ENCODE assay signal across 18 cellular contexts in genomic region chr6:153309666-153310065, GRCh38.
DNase-seq lines count a peak whose midpoint lies in the region; ATAC-seq and TF ChIP-seq lines count a peak whose summit lies in the region.
"Had no signal": no experiment of that assay in that cellular context is flagged by ENCODE, and none has a peak within 500 bp of the region (broad histone marks: within the 10 kb centered on the region; RNA-seq: fewer than 3 reads in every experiment).

No MANE protein-coding gene starts in this region.

- H3K4me2 ChIP-seq in DND-41 (ENCODE audit: insufficient read depth, low read length) (no peak overlapping the region), mammary epithelial cell (ENCODE audit: insufficient read depth, low read depth, low read length) (no peak overlapping the region)
- H3K4me2 ChIP-seq: A549; BLaER1 treated with 17β-estradiol and CSF1 and Interleukin-3, amounts not matched to agents 10 nM and 100 nM; KMS-11 had no signal

- 28% methylated on average over 2 of the region's 2 CpGs for whole genome bisulfite sequencing in mammary epithelial cell (ENCODE audit: low coverage, missing lambda C conversion rate)

- no peaks in the 10 kb centered on the region for H3K9me3 Mint-ChIP-seq in nephron progenitor cell
- H3K9me3 Mint-ChIP-seq in CD4-positive, alpha-beta T cell: no peaks in the 10 kb centered on the region

- peak overlapping the region; percentile 82 for H3K27ac Mint-ChIP-seq in nephron progenitor cell
- no peak overlapping the region for H3K27ac Mint-ChIP-seq in CD4-positive, alpha-beta T cell
- H3K27ac Mint-ChIP-seq: B cell; CD4-positive, CD25-positive, alpha-beta regulatory T cell had no signal

- no TSS peak for BruUV-seq in mammary epithelial cell (replicated peaks; lab: Mats Ljungman, UMichigan)

- intact Hi-C loops in mammary epithelial cell (cut with micrococcal nuclease): no loop called here
- intact Hi-C loops in CD4-positive, alpha-beta T cell (cut with DNase I, micrococcal nuclease): loop anchor here (5.0 kb wide), 1 partner anchor 277 kb away; no protein-coding TSS in a partner anchor

- H3K27ac ChIP-seq in DND-41 (ENCODE audit: low read length) (no peak overlapping the region), SK-N-MC (peak overlapping the region; percentile 81), mammary epithelial cell (ENCODE audit: insufficient read depth, low read depth, low read length) (no peak overlapping the region)
- H3K27ac ChIP-seq in CD4-positive, alpha-beta T cell (ENCODE audit: low read depth, low read length): no peak overlapping the region
- H3K27ac ChIP-seq: A549; BLaER1 treated with 17β-estradiol and CSF1 and Interleukin-3, amounts not matched to agents 10 nM and 100 nM; HL-60; KMS-11 had no signal

- no peaks in the 10 kb centered on the region for H3K36me3 Mint-ChIP-seq in nephron progenitor cell (ENCODE audit: low read depth)
- H3K36me3 Mint-ChIP-seq in CD4-positive, alpha-beta T cell (ENCODE audit: low read depth): no peaks in the 10 kb centered on the region
- H3K36me3 Mint-ChIP-seq: CD4-positive, CD25-positive, alpha-beta regulatory T cell had no signal

- H3K4me3 ChIP-seq in DND-41 (ENCODE audit: low read depth in 1 of 2, low read length in 2 of 2): no peak overlapping the region
- no peak overlapping the region; the same call in 1 of the 2 replicates for H3K4me3 ChIP-seq in SK-N-MC
- H3K4me3 ChIP-seq in mammary epithelial cell (replicated peaks in 1 of 3; ENCODE audit: insufficient read depth in 1 of 3, low read depth in 2 of 3, low read length in 3 of 3): no peak overlapping the region
- H3K4me3 ChIP-seq: A549; BLaER1 treated with 17β-estradiol and CSF1 and Interleukin-3, amounts not matched to agents 10 nM and 100 nM; HAP-1 had no signal

- H2AFZ ChIP-seq in DND-41 (ENCODE audit: low read depth, low read length): no peak overlapping the region
- no peak overlapping the region for H2AFZ ChIP-seq in mammary epithelial cell (ENCODE audit: low read depth, low read length)

- H3K9ac ChIP-seq in DND-41 (ENCODE audit: low read depth, low read length): no peak overlapping the region
- no peak overlapping the region for H3K9ac ChIP-seq in SK-N-MC (ENCODE audit: insufficient read length)
- H3K9ac ChIP-seq in mammary epithelial cell (ENCODE audit: insufficient read depth, low read length): no peak overlapping the region
- H3K9ac ChIP-seq: BLaER1 treated with 17β-estradiol and CSF1 and Interleukin-3, amounts not matched to agents 10 nM and 100 nM; KMS-11 had no signal

- CTCF ChIA-PET in mammary epithelial cell (lab: Charles Lee; ENCODE audit: low non-redundant PET): no interaction called here
- CTCF ChIA-PET in CD4-positive, alpha-beta T cell (lab: Charles Lee): no interaction called here

- H3K4me1 Mint-ChIP-seq in nephron progenitor cell: no peaks in the 10 kb centered on the region
- H3K4me1 Mint-ChIP-seq in CD4-positive, alpha-beta T cell (ENCODE audit: low read depth): no peaks in the 10 kb centered on the region
- H3K4me1 Mint-ChIP-seq: B cell; CD4-positive, CD25-positive, alpha-beta regulatory T cell had no signal

- in situ Hi-C loops in mammary epithelial cell (cut with MboI; ENCODE audit: low sequenced_read_pairs in 2 of 2): loop anchor here in 1 of 2 donors (25.0 kb wide), 1 partner anchor 247 kb away; no protein-coding TSS in a partner anchor

- peaks cover 4% of the 10 kb centered on the region for H3K27me3 ChIP-seq in DND-41 (ENCODE audit: insufficient read depth, low read length, poor library complexity)
- H3K27me3 ChIP-seq in mammary epithelial cell (ENCODE audit: insufficient read depth, low read length): no peaks in the 10 kb centered on the region
- no peaks in the 10 kb centered on the region for H3K27me3 ChIP-seq in CD4-positive, alpha-beta T cell (ENCODE audit: control insufficient read depth, insufficient read depth, low read length)
- H3K27me3 ChIP-seq: BLaER1 treated with 17β-estradiol and CSF1 and Interleukin-3, amounts not matched to agents 10 nM and 100 nM had no signal

- TF ChIP-seq CTCF in DND-41 (IDR thresholded peaks at IDR 0.05; ENCODE audit: borderline replicate concordance, extremely low read depth, low read length, poor library complexity, severe bottlenecking) (no peak), nephron progenitor cell (IDR thresholded peaks at IDR 0.05) (no peak), mammary epithelial cell (conservative IDR thresholded peaks at IDR 0.05 in 1 of 2, IDR thresholded peaks at IDR 0.05 in 1 of 2; ENCODE audit: extremely low read depth in 1 of 2, insufficient read depth in 1 of 2, low read depth in 1 of 2, low read length in 2 of 2) (no peak)
- no peak for TF ChIP-seq CTCF in CD4-positive, alpha-beta T cell (IDR thresholded peaks at IDR 0.05)

- POLR2A ChIA-PET in CD4-positive, alpha-beta T cell (lab: Charles Lee): no interaction called here

- peaks cover 11% of the 10 kb centered on the region for H3K27me3 Mint-ChIP-seq in nephron progenitor cell (ENCODE audit: low read depth, poor library complexity)
- H3K27me3 Mint-ChIP-seq in CD4-positive, alpha-beta T cell: peaks cover 4% of the 10 kb centered on the region
- H3K27me3 Mint-ChIP-seq: B cell; CD4-positive, CD25-positive, alpha-beta regulatory T cell had no signal

- no peak overlapping the region for H3K4me3 Mint-ChIP-seq in nephron progenitor cell
- H3K4me3 Mint-ChIP-seq in CD4-positive, alpha-beta T cell: no peak overlapping the region
- H3K4me3 Mint-ChIP-seq: B cell; CD4-positive, CD25-positive, alpha-beta regulatory T cell had no signal

- ATAC-seq in DND-41 (ENCODE audit: insufficient read depth, low read depth): peak; percentile 40; the same call in 1 of the 3 replicates
- no peak for ATAC-seq in CD4-positive, alpha-beta T cell (ENCODE audit: poor library complexity)
- ATAC-seq: A549 had no signal

- H4K20me1 ChIP-seq in DND-41 (ENCODE audit: insufficient read depth, low read length) (no peaks in the 10 kb centered on the region), mammary epithelial cell (ENCODE audit: insufficient read depth, low read length) (no peaks in the 10 kb centered on the region)
- H4K20me1 ChIP-seq: BLaER1 treated with 17β-estradiol and CSF1 and Interleukin-3, amounts not matched to agents 10 nM and 100 nM had no signal

- H3K79me2 ChIP-seq in DND-41 (ENCODE audit: insufficient read depth, low read length): no peaks in the 10 kb centered on the region
- no peaks in the 10 kb centered on the region for H3K79me2 ChIP-seq in mammary epithelial cell (ENCODE audit: insufficient read depth, low read length)

- H3K4me1 ChIP-seq in DND-41 (ENCODE audit: insufficient read depth, low read length): peaks cover 5% of the 10 kb centered on the region; the same call in 1 of the 2 replicates
- H3K4me1 ChIP-seq in mammary epithelial cell (ENCODE audit: insufficient read depth, low read length): no peaks in the 10 kb centered on the region
- H3K4me1 ChIP-seq: A549; BLaER1 treated with 17β-estradiol and CSF1 and Interleukin-3, amounts not matched to agents 10 nM and 100 nM; Caco-2; HAP-1 had no signal

- dilution Hi-C loops in mammary epithelial cell (cut with HindIII; ENCODE audit: low sequenced_read_pairs): no loop called here

- H3K36me3 ChIP-seq in DND-41 (ENCODE audit: insufficient read depth, low read length) (no peaks in the 10 kb centered on the region), SK-N-MC (ENCODE audit: insufficient read depth, low read length) (no peaks in the 10 kb centered on the region), mammary epithelial cell (ENCODE audit: insufficient read depth, low read length) (no peaks in the 10 kb centered on the region)
- H3K36me3 ChIP-seq: BLaER1 treated with 17β-estradiol and CSF1 and Interleukin-3, amounts not matched to agents 10 nM and 100 nM; HAP-1 had no signal

- DNase-seq in DND-41 (no peak), SK-N-MC (ENCODE audit: low read depth, low spot score) (no peak), nephron progenitor cell (no peak), mammary epithelial cell (no peak), 8988T (no peak)
- no peak for DNase-seq in stimulated activated CD4-positive, alpha-beta T cell treated with anti-CD3 and anti-CD28 coated beads, Interleukin-12 subunit alpha, Interleukin-12 subunit beta, amount 100 ng/mL, for 4 hours
- no peak for DNase-seq in CD4-positive, alpha-beta T cell
- DNase-seq: Caco-2; CD4-positive, CD25-positive, alpha-beta regulatory T cell; DMS153; DMS79; GF-D8 had no signal

- no peaks in the 10 kb centered on the region for H3K9me3 ChIP-seq in DND-41 (ENCODE audit: insufficient read depth, low read length, severe bottlenecking)
- no peaks in the 10 kb centered on the region for H3K9me3 ChIP-seq in SK-N-MC (ENCODE audit: low read depth, low read length)
- no peaks in the 10 kb centered on the region for H3K9me3 ChIP-seq in mammary epithelial cell (replicated peaks; ENCODE audit: insufficient read depth, low read length)
- no peaks in the 10 kb centered on the region for H3K9me3 ChIP-seq in CD4-positive, alpha-beta T cell (ENCODE audit: control insufficient read depth, low read length)
- H3K9me3 ChIP-seq: A549, Caco-2, HAP-1 had no signal
